Comparison of ENCODE assay signal across 1 cellular context in the genomic region with DNA sequence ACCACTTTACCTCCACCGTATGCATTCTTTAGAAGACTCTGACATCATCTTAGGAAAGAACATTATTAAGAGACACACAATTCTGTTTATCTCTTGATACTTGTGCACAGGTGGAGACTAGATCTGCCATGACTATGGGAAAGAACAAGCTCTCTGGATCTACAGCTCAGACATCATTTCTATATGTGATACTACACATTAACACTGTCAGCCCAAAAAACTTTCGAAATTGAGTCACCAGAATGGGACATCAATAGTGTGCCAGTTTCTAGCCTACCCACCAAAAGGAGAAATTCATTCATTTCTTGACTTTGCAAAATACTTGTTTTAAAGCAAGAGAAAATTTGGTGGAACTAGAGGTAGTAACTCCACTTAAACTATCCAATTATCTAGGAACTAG.
TF ChIP-seq lines count a peak whose summit lies in the region.

No MANE protein-coding gene starts in this region.

TF ChIP-seq in GM12878, 131 proteins besides CTCF, POLR2A, EP300 and RAD21:
- TF ChIP-seq, protein P1, sequence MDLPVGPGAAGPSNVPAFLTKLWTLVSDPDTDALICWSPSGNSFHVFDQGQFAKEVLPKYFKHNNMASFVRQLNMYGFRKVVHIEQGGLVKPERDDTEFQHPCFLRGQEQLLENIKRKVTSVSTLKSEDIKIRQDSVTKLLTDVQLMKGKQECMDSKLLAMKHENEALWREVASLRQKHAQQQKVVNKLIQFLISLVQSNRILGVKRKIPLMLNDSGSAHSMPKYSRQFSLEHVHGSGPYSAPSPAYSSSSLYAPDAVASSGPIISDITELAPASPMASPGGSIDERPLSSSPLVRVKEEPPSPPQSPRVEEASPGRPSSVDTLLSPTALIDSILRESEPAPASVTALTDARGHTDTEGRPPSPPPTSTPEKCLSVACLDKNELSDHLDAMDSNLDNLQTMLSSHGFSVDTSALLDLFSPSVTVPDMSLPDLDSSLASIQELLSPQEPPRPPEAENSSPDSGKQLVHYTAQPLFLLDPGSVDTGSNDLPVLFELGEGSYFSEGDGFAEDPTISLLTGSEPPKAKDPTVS (IDR thresholded peaks at IDR 0.05; ENCODE audit: low read depth, low read length): no peak
- no peak for TF ChIP-seq CBFB (IDR thresholded peaks at IDR 0.05; ENCODE audit: low read depth)
- TF ChIP-seq ZNF687 (IDR thresholded peaks at IDR 0.05): no peak
- TF ChIP-seq SUZ12 (IDR thresholded peaks at IDR 0.05; ENCODE audit: unreplicated experiment): no peak
- TF ChIP-seq SMAD1 (IDR thresholded peaks at IDR 0.05; ENCODE audit: low read depth, partially characterized antibody): no peak
- TF ChIP-seq STAT1 (conservative IDR thresholded peaks at IDR 0.05): no peak
- TF ChIP-seq TCF3 (IDR thresholded peaks at IDR 0.05; ENCODE audit: borderline replicate concordance, insufficient read depth, low read depth, low read length): no peak
- no peak for TF ChIP-seq FOXK2 (IDR thresholded peaks at IDR 0.05)
- TF ChIP-seq E2F4 (IDR thresholded peaks at IDR 0.05; ENCODE audit: low read depth, low read length): no peak
- TF ChIP-seq ZNF207 (IDR thresholded peaks at IDR 0.05; ENCODE audit: borderline replicate concordance): no peak
- no peak for TF ChIP-seq SIX5 (IDR thresholded peaks at IDR 0.05; ENCODE audit: low read depth, low read length, severe bottlenecking)
- TF ChIP-seq, protein P2, sequence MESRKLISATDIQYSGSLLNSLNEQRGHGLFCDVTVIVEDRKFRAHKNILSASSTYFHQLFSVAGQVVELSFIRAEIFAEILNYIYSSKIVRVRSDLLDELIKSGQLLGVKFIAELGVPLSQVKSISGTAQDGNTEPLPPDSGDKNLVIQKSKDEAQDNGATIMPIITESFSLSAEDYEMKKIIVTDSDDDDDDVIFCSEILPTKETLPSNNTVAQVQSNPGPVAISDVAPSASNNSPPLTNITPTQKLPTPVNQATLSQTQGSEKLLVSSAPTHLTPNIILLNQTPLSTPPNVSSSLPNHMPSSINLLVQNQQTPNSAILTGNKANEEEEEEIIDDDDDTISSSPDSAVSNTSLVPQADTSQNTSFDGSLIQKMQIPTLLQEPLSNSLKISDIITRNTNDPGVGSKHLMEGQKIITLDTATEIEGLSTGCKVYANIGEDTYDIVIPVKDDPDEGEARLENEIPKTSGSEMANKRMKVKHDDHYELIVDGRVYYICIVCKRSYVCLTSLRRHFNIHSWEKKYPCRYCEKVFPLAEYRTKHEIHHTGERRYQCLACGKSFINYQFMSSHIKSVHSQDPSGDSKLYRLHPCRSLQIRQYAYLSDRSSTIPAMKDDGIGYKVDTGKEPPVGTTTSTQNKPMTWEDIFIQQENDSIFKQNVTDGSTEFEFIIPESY (IDR thresholded peaks at IDR 0.05): no peak
- TF ChIP-seq DPF2 (IDR thresholded peaks at IDR 0.05): no peak
- no peak for TF ChIP-seq HDAC6 (IDR thresholded peaks at IDR 0.05; ENCODE audit: unreplicated experiment)
- no peak for TF ChIP-seq ZBED1 (IDR thresholded peaks at IDR 0.05; ENCODE audit: borderline replicate concordance)
- TF ChIP-seq, protein P3, sequence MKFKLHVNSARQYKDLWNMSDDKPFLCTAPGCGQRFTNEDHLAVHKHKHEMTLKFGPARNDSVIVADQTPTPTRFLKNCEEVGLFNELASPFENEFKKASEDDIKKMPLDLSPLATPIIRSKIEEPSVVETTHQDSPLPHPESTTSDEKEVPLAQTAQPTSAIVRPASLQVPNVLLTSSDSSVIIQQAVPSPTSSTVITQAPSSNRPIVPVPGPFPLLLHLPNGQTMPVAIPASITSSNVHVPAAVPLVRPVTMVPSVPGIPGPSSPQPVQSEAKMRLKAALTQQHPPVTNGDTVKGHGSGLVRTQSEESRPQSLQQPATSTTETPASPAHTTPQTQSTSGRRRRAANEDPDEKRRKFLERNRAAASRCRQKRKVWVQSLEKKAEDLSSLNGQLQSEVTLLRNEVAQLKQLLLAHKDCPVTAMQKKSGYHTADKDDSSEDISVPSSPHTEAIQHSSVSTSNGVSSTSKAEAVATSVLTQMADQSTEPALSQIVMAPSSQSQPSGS (IDR thresholded peaks at IDR 0.05; ENCODE audit: low read length): no peak
- no peak for TF ChIP-seq EGR1 (IDR thresholded peaks at IDR 0.05; ENCODE audit: borderline replicate concordance in 1 of 2, low read depth in 2 of 2, low read length in 2 of 2)
- TF ChIP-seq NFIC (IDR thresholded peaks at IDR 0.05; ENCODE audit: low read depth, low read length): no peak
- TF ChIP-seq MTA2 (IDR thresholded peaks at IDR 0.05; ENCODE audit: low read depth): no peak
- TF ChIP-seq YBX1 (IDR thresholded peaks at IDR 0.05): no peak
